In the genomic region with DNA sequence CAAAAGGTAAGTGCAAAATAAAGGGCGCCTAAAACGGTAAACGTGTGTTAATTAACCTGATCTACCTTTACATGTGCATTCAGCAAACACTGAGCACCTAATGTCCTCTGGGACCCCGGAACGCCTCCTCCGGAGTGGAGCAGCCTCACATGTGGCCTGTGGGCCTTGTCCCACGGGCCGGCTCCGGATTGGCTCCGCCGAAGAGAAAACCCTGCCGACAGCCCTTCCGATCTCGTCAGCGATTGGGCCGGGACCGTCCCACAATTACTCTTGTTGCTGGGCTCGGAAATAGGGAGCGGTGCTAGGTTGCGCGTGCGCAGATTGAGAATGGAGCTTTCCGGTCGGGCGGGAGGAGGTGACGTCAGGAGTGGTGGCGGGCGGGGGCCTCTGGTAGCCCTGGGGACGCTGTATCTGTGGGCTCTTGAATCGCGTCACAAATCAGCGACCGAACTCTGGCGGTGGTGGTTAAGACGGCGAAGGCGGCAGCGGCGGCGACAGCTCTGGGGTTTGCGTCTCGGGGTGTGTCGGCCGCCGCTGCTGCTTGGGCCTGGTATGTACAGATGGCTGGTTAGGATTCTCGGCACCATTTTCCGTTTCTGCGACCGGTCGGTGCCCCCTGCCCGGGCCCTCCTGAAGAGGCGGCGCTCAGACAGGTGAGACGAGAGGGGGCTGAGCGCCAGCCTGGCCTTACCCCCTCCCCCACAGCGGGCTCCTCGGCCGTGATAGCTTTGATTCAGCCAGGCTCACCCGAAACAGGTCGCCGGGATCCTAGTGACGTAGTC, we compare ENCODE assay signal across 1 cellular context.
TF ChIP-seq lines count a peak whose summit lies in the region.

Gene SENP2, plus strand, starts transcription at position 434 of the 782 bp plus-strand sequence. Its CDS starts 119 bp downstream, at position 553.

TF ChIP-seq in HEK293, 187 proteins besides CTCF, POLR2A, EP300 and RAD21 (continued from another document):
- no peak for TF ChIP-seq ZNF280C (tag by site-specific recombination; IDR thresholded peaks at IDR 0.05)
- peak; percentile 46; the same call in 1 of the 2 replicates for TF ChIP-seq ZBTB20 (tag by site-specific recombination; IDR thresholded peaks at IDR 0.05)
- no peak for TF ChIP-seq ZBTB7A (tag by site-specific recombination; IDR thresholded peaks at IDR 0.05; ENCODE audit: low read depth)
- TF ChIP-seq ZBTB8A (tag by site-specific recombination; IDR thresholded peaks at IDR 0.05), result peak; percentile 63
- TF ChIP-seq ZFP41 (tag by site-specific recombination; IDR thresholded peaks at IDR 0.05; ENCODE audit: borderline replicate concordance), result no peak
- TF ChIP-seq, protein P1, sequence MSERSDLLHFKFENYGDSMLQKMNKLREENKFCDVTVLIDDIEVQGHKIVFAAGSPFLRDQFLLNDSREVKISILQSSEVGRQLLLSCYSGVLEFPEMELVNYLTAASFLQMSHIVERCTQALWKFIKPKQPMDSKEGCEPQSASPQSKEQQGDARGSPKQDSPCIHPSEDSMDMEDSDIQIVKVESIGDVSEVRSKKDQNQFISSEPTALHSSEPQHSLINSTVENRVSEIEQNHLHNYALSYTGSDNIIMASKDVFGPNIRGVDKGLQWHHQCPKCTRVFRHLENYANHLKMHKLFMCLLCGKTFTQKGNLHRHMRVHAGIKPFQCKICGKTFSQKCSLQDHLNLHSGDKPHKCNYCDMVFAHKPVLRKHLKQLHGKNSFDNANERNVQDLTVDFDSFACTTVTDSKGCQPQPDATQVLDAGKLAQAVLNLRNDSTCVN (tag by site-specific recombination; optimal IDR thresholded peaks at IDR 0.05), result no peak
- TF ChIP-seq ZNF621 (tag by site-specific recombination; IDR thresholded peaks at IDR 0.05), result no peak
- TF ChIP-seq EGR2 (tag by site-specific recombination; IDR thresholded peaks at IDR 0.05; ENCODE audit: low read depth), result 0 out of 2 replicates have a peak, but pooled peaks have one; percentile 40
- TF ChIP-seq ZNF394 (tag by site-specific recombination; IDR thresholded peaks at IDR 0.05; ENCODE audit: borderline replicate concordance), result no peak; the same call in 1 of the 2 replicates
- TF ChIP-seq ZNF843 (tag by site-specific recombination; IDR thresholded peaks at IDR 0.05), result 0 out of 2 replicates have a peak, but pooled peaks have one; percentile 53
- TF ChIP-seq ZNF658 (tag by site-specific recombination; IDR thresholded peaks at IDR 0.05), result no peak
- TF ChIP-seq ZNF133 (tag by site-specific recombination; IDR thresholded peaks at IDR 0.05), result no peak
- TF ChIP-seq, protein P2, sequence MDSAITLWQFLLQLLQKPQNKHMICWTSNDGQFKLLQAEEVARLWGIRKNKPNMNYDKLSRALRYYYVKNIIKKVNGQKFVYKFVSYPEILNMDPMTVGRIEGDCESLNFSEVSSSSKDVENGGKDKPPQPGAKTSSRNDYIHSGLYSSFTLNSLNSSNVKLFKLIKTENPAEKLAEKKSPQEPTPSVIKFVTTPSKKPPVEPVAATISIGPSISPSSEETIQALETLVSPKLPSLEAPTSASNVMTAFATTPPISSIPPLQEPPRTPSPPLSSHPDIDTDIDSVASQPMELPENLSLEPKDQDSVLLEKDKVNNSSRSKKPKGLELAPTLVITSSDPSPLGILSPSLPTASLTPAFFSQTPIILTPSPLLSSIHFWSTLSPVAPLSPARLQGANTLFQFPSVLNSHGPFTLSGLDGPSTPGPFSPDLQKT (IDR thresholded peaks at IDR 0.05; ENCODE audit: borderline replicate concordance, low read depth, low read length), result no peak
- TF ChIP-seq KLF17 (tag by site-specific recombination; IDR thresholded peaks at IDR 0.05), result peak; percentile 82; the same call in 1 of the 2 replicates
- TF ChIP-seq SP2 (tag by site-specific recombination; IDR thresholded peaks at IDR 0.05), result peak; percentile 90
- TF ChIP-seq GLIS1 (tag by site-specific recombination; IDR thresholded peaks at IDR 0.05), result no peak
- TF ChIP-seq, protein P3, sequence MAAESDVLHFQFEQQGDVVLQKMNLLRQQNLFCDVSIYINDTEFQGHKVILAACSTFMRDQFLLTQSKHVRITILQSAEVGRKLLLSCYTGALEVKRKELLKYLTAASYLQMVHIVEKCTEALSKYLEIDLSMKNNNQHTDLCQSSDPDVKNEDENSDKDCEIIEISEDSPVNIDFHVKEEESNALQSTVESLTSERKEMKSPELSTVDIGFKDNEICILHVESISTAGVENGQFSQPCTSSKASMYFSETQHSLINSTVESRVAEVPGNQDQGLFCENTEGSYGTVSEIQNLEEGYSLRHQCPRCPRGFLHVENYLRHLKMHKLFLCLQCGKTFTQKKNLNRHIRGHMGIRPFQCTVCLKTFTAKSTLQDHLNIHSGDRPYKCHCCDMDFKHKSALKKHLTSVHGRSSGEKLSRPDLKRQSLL (tag by site-specific recombination; IDR thresholded peaks at IDR 0.05), result no peak
- TF ChIP-seq ZNF561 (tag by site-specific recombination; IDR thresholded peaks at IDR 0.05; ENCODE audit: borderline replicate concordance), result 0 out of 2 replicates have a peak, but pooled peaks have one; percentile 33
- TF ChIP-seq ZNF645 (tag by site-specific recombination; IDR thresholded peaks at IDR 0.05), result no peak
